1 cellular context compared by ENCODE assay signal in genomic region chr17:8941980-8942617, GRCh38.
A peak's percentile ranks its signal among the peaks of the same experiment; 100 is the strongest.
TF ChIP-seq lines count a peak whose summit lies in the region.

No MANE protein-coding gene starts in this region.

TF ChIP-seq in GM12878, 131 proteins besides CTCF, POLR2A, EP300 and RAD21:
- TF ChIP-seq CHD2 (IDR thresholded peaks at IDR 0.05; ENCODE audit: borderline replicate concordance, low read depth, low read length) (0 out of 2 replicates have a peak, but pooled peaks have one; percentile 40), CREB1 (IDR thresholded peaks at IDR 0.05; ENCODE audit: low read depth) (0 out of 2 replicates have a peak, but pooled peaks have one; percentile 12), GATAD2B (conservative IDR thresholded peaks at IDR 0.05; ENCODE audit: low read depth) (0 out of 2 replicates have a peak, but pooled peaks have one; percentile 23), NR2F1 (conservative IDR thresholded peaks at IDR 0.05) (peak; percentile 42; the same call in 1 of the 2 replicates), MEF2A (IDR thresholded peaks at IDR 0.05; ENCODE audit: insufficient read depth, low read depth, low read length) (no peak)
